Comparison of ENCODE assay signal across 15 cellular contexts in the genomic region with DNA sequence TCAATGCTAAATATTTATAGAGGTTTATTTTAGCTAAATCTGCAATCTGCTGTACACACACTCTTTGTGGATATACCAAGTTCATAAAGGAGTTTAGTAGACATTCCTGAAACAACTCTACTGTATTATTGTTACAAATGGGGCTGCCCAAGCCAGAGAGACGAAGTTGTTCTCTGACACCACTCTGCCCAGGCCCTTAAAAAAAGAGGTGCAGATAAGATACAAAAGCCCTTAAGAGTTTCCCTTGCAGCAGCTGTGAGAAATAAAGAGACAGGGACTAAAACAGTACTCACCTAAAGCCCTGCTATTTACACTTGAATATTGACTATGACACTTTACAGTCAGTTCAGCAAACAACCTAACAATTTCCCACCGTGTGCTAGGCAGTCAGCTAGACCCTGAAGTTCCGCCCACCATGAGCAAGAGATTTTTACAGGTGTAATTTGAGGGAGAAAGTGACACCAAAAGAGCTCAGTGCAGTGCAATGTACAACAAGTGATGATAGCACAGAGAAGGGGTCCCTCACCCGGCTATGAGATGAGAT.
"Had no signal": no experiment of that assay in that cellular context is flagged by ENCODE, and none has a peak within 500 bp of the region (broad histone marks: within the 10 kb centered on the region; RNA-seq: fewer than 3 reads in every experiment).

No MANE protein-coding gene starts in this region.

- DNase-seq: activated CD4-positive, alpha-beta memory T cell treated with anti-CD3 and anti-CD28 coated beads for 36 hours; activated CD8-positive, alpha-beta memory T cell treated with anti-CD3 and anti-CD28 coated beads, Interleukin-2, amount 10 ng/mL, durations not matched to agents 7 days and 5 days; activated naive CD4-positive, alpha-beta T cell treated with anti-CD3 and anti-CD28 coated beads for 36 hours; activated naive CD8-positive, alpha-beta T cell treated with anti-CD3 and anti-CD28 coated beads, Interleukin-2, amount 50 U/mL, for 24 hours; activated T-cell treated with anti-CD3 and anti-CD28 coated beads, Interleukin-2, amount 50 U/mL, for 1 hour; aorta; effector memory CD4-positive, alpha-beta T cell; foreskin keratinocyte; glutamatergic neuron; midbrain; pancreas; stimulated activated CD4-positive, alpha-beta T cell treated with anti-CD3 and anti-CD28 coated beads, Interleukin-2, amount 100 ng/mL, for 48 hours had no signal

- H3K27me3 Mint-ChIP-seq: activated CD8-positive, alpha-beta memory T cell treated with anti-CD3 and anti-CD28 coated beads, Interleukin-2, amount 10 ng/mL, durations not matched to agents 7 days and 5 days; activated naive CD8-positive, alpha-beta T cell treated with anti-CD3 and anti-CD28 coated beads, Interleukin-2, amount 50 U/mL, for 24 hours; dendritic cell treated with granulocyte-macrophage colony-stimulating factor and Interleukin-4, amounts not matched to agents 40 ng/mL and 50 ng/mL, for 4 days; stimulated activated memory B cell treated with anti-CD40 and anti-IgM and Interleukin-4, amounts not matched to agents 10 μg/mL and 1 μg/mL and 100 μg/mL, for 72 hours had no signal

- H3K36me3 Mint-ChIP-seq: activated CD4-positive, alpha-beta memory T cell treated with anti-CD3 and anti-CD28 coated beads for 36 hours; activated CD8-positive, alpha-beta memory T cell treated with anti-CD3 and anti-CD28 coated beads, Interleukin-2, amount 10 ng/mL, durations not matched to agents 7 days and 5 days; stimulated activated memory B cell treated with anti-CD40 and anti-IgM and Interleukin-4, amounts not matched to agents 10 μg/mL and 1 μg/mL and 100 μg/mL, for 72 hours had no signal

- H3K4me1 Mint-ChIP-seq: activated CD8-positive, alpha-beta memory T cell treated with anti-CD3 and anti-CD28 coated beads, Interleukin-2, amount 10 ng/mL, durations not matched to agents 7 days and 5 days; activated naive CD8-positive, alpha-beta T cell treated with anti-CD3 and anti-CD28 coated beads, Interleukin-2, amount 50 U/mL, for 24 hours; stimulated activated memory B cell treated with anti-CD40 and anti-IgM and Interleukin-4, amounts not matched to agents 10 μg/mL and 1 μg/mL and 100 μg/mL, for 72 hours had no signal

- H3K4me3 Mint-ChIP-seq: activated CD4-positive, alpha-beta memory T cell treated with anti-CD3 and anti-CD28 coated beads for 36 hours; activated CD8-positive, alpha-beta memory T cell treated with anti-CD3 and anti-CD28 coated beads, Interleukin-2, amount 10 ng/mL, durations not matched to agents 7 days and 5 days; activated naive CD4-positive, alpha-beta T cell treated with anti-CD3 and anti-CD28 coated beads for 36 hours; activated naive CD8-positive, alpha-beta T cell treated with anti-CD3 and anti-CD28 coated beads, Interleukin-2, amount 50 U/mL, for 24 hours; dendritic cell treated with granulocyte-macrophage colony-stimulating factor and Interleukin-4, amounts not matched to agents 40 ng/mL and 50 ng/mL, for 4 days; stimulated activated memory B cell treated with anti-CD40 and anti-IgM and Interleukin-4, amounts not matched to agents 10 μg/mL and 1 μg/mL and 100 μg/mL, for 72 hours had no signal

- H3K9me3 Mint-ChIP-seq: activated CD4-positive, alpha-beta memory T cell treated with anti-CD3 and anti-CD28 coated beads for 36 hours; activated naive CD4-positive, alpha-beta T cell treated with anti-CD3 and anti-CD28 coated beads for 36 hours; activated naive CD8-positive, alpha-beta T cell treated with anti-CD3 and anti-CD28 coated beads, Interleukin-2, amount 50 U/mL, for 24 hours; activated T-helper 2 cell treated with anti-CD3 and anti-CD28 coated beads, Interferon-gamma antibody, Interleukin-2, Interleukin-4, amounts not matched to agents 10 μg/mL and 5 μg/mL and 100 μg/mL, durations not matched to agents 14 hours and 24 hours and 36 hours; dendritic cell treated with granulocyte-macrophage colony-stimulating factor and Interleukin-4, amounts not matched to agents 40 ng/mL and 50 ng/mL, for 4 days; stimulated activated memory B cell treated with anti-CD40 and anti-IgM and Interleukin-4, amounts not matched to agents 10 μg/mL and 1 μg/mL and 100 μg/mL, for 72 hours had no signal

- ATAC-seq: activated CD8-positive, alpha-beta memory T cell treated with anti-CD3 and anti-CD28 coated beads, Interleukin-2, amount 10 ng/mL, durations not matched to agents 7 days and 5 days; activated naive CD8-positive, alpha-beta T cell treated with anti-CD3 and anti-CD28 coated beads, Interleukin-2, amount 50 U/mL, for 24 hours; pancreas; stimulated activated memory B cell treated with anti-CD40 and anti-IgM and Interleukin-4, amounts not matched to agents 10 μg/mL and 1 μg/mL and 100 μg/mL, for 72 hours had no signal

- H3K27ac Mint-ChIP-seq: activated CD4-positive, alpha-beta memory T cell treated with anti-CD3 and anti-CD28 coated beads for 36 hours; activated CD8-positive, alpha-beta memory T cell treated with anti-CD3 and anti-CD28 coated beads, Interleukin-2, amount 10 ng/mL, durations not matched to agents 7 days and 5 days; activated naive CD4-positive, alpha-beta T cell treated with anti-CD3 and anti-CD28 coated beads for 36 hours; activated naive CD8-positive, alpha-beta T cell treated with anti-CD3 and anti-CD28 coated beads, Interleukin-2, amount 50 U/mL, for 24 hours; activated T-helper 2 cell treated with anti-CD3 and anti-CD28 coated beads, Interferon-gamma antibody, Interleukin-2, Interleukin-4, amounts not matched to agents 10 μg/mL and 5 μg/mL and 100 μg/mL, durations not matched to agents 14 hours and 24 hours and 36 hours; dendritic cell treated with granulocyte-macrophage colony-stimulating factor and Interleukin-4, amounts not matched to agents 40 ng/mL and 50 ng/mL, for 4 days; stimulated activated memory B cell treated with anti-CD40 and anti-IgM and Interleukin-4, amounts not matched to agents 10 μg/mL and 1 μg/mL and 100 μg/mL, for 72 hours had no signal
